8 cellular contexts compared by ENCODE assay signal in the genomic region with DNA sequence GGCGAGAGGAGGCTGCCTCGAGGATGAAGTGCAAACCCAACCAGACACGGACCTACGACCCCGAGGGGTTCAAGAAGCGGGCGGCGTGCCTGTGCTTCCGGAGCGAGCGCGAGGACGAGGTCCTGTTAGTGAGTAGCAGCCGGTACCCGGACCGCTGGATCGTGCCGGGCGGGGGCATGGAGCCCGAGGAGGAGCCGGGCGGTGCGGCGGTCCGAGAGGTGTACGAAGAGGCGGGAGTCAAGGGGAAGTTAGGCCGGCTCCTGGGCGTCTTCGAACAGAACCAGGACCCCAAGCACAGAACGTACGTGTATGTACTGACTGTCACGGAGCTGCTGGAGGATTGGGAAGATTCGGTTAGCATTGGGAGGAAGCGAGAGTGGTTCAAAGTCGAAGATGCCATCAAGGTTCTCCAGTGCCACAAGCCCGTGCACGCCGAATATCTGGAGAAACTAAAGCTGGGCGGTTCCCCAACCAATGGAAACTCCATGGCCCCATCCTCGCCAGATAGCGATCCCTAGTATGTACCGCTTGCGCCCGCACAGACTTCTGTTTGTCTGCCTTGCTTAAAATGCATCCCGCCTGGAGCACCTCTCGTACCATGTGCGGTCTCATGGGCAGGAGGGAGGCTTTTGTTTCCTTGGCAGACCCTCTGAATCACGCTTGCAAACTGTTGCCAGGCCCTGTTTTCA. TPM values are rescaled to one million over a fixed set of nuclear protein-coding genes. Genes with fewer than 3 reads are reported as not detected.
DNase-seq lines count a peak whose midpoint lies in the region; ATAC-seq and TF ChIP-seq lines count a peak whose summit lies in the region.
"Not testable (repeated sequence)": the region's sequence is repeated elsewhere in the genome, so short reads cannot be mapped to it uniquely, and the experiment has no call there.

No MANE protein-coding gene starts in this region.

- not testable (repeated sequence) for H3K27ac ChIP-seq in PC-3 (ENCODE audit: low read length); coronary artery; aorta (ENCODE audit: low read depth in 1 of 2, low read length in 2 of 2)

- not testable (repeated sequence) for H4K20me1 ChIP-seq in PC-3 (ENCODE audit: low read length)

- not testable (repeated sequence) for H3K9me3 ChIP-seq in PC-3 (ENCODE audit: low read length); skeletal muscle satellite cell (replicated peaks; ENCODE audit: low read length); aorta (ENCODE audit: control insufficient read depth, low read length)

- H3K36me3 Mint-ChIP-seq in activated T-cell treated with anti-CD3 and anti-CD28 coated beads, Interleukin-2, amount 50 U/mL, for 72 hours (ENCODE audit: insufficient read depth in 2 of 2); naive B cell: not testable (repeated sequence)

- 1 to 35% methylated on average over 37 to 45 of the region's 49 CpGs for WGBS in aorta, 2 donors

- TF ChIP-seq CTCF in GM06990 (IDR thresholded peaks at IDR 0.05; ENCODE audit: insufficient read depth, low read length, poor library complexity, severe bottlenecking); PC-3 (conservative IDR thresholded peaks at IDR 0.05; ENCODE audit: low read depth, low read length); coronary artery (IDR thresholded peaks at IDR 0.05): not testable (repeated sequence)

- not testable (repeated sequence) for H3K9ac ChIP-seq in PC-3 (ENCODE audit: low read length)
- peak overlapping the region; percentile 35 for H3K9ac ChIP-seq in skeletal muscle satellite cell (ENCODE audit: low read depth, low read length)

- H3K4me3 Mint-ChIP-seq in activated T-cell treated with anti-CD3 and anti-CD28 coated beads, Interleukin-2, amount 50 U/mL, for 72 hours = peak overlapping the region; percentile 86 to 94
- H3K4me3 Mint-ChIP-seq in naive B cell = peak overlapping the region; percentile 76 to 91 (median 86)

- POLR2A ChIA-PET in PC-3 (lab: Charles Lee; ENCODE audit: unreplicated experiment) = not testable (repeated sequence)

- CTCF ChIA-PET in PC-3 (lab: Charles Lee) = not testable (repeated sequence)

- not testable (repeated sequence) for H3F3A ChIP-seq in PC-3 (ENCODE audit: low read length, unreplicated experiment)

- not testable (repeated sequence) for DNase-seq in GM06990 (ENCODE audit: extremely low read depth, insufficient read length); PC-3; activated T-cell treated with anti-CD3 and anti-CD28 coated beads, Interleukin-2, amount 50 U/mL, for 72 hours; coronary artery (ENCODE audit: low spot score); left cardiac atrium; naive B cell; aorta

- H3K4me3 ChIP-seq in GM06990 (replicated peaks; ENCODE audit: low read depth, low read length) = 0 out of 2 replicates have a peak overlapping the region, but pooled peaks have one; percentile 18
- not testable (repeated sequence) for H3K4me3 ChIP-seq in PC-3 (ENCODE audit: low read length)
- peak overlapping the region; percentile 74 for H3K4me3 ChIP-seq in coronary artery
- H3K4me3 ChIP-seq in skeletal muscle satellite cell (ENCODE audit: low read length) = peak overlapping the region; percentile 71
- peak overlapping the region in 1 of 2 donors; percentile 26 for H3K4me3 ChIP-seq in aorta (ENCODE audit: low read length in 2 of 2)

- peak overlapping the region; percentile 44; the same call in 1 of the 2 replicates for H3K4me2 ChIP-seq in PC-3 (ENCODE audit: low read length)
- peak overlapping the region; percentile 74 for H3K4me2 ChIP-seq in skeletal muscle satellite cell (ENCODE audit: low read length)

- not testable (repeated sequence) for H2AFZ ChIP-seq in PC-3 (ENCODE audit: low read length)

- H3K4me1 Mint-ChIP-seq in activated T-cell treated with anti-CD3 and anti-CD28 coated beads, Interleukin-2, amount 50 U/mL, for 72 hours (ENCODE audit: low read depth) = peaks cover 11% of the 10 kb centered on the region
- not testable (repeated sequence) for H3K4me1 Mint-ChIP-seq in naive B cell

- peaks cover 33% of the 10 kb centered on the region for H3K27me3 Mint-ChIP-seq in activated T-cell treated with anti-CD3 and anti-CD28 coated beads, Interleukin-2, amount 50 U/mL, for 72 hours (ENCODE audit: low read depth)
- H3K27me3 Mint-ChIP-seq in naive B cell = peaks cover 4 to 15% (median 8%) of the 10 kb centered on the region in 3 donors

- not testable (repeated sequence) for H3K79me2 ChIP-seq in PC-3 (ENCODE audit: low read length)

- H3K9me2 ChIP-seq in PC-3 (replicated peaks; ENCODE audit: low read length) = not testable (repeated sequence)

- intact Hi-C loops in PC-3 (cut with micrococcal nuclease); left cardiac atrium (cut with DNase I); aorta (cut with DNase I): not testable (repeated sequence)

- not testable (repeated sequence) for H3K36me3 ChIP-seq in GM06990 (ENCODE audit: control insufficient read depth, insufficient read depth, low read length); PC-3 (ENCODE audit: low read depth, low read length); skeletal muscle satellite cell (ENCODE audit: insufficient read depth, low read length); aorta (ENCODE audit: control insufficient read depth in 1 of 2, insufficient read depth in 2 of 2, low read length in 1 of 2)

- not testable (repeated sequence) for H3K4me1 ChIP-seq in PC-3 (ENCODE audit: insufficient read depth, low read length); skeletal muscle satellite cell (ENCODE audit: control insufficient read depth, insufficient read depth, low read length); aorta (ENCODE audit: control insufficient read depth in 1 of 2, insufficient read depth in 2 of 2, low read length in 2 of 2)

- not testable (repeated sequence) for H3K27ac Mint-ChIP-seq in activated T-cell treated with anti-CD3 and anti-CD28 coated beads, Interleukin-2, amount 50 U/mL, for 72 hours; naive B cell

- not testable (repeated sequence) for H3K9me3 Mint-ChIP-seq in activated T-cell treated with anti-CD3 and anti-CD28 coated beads, Interleukin-2, amount 50 U/mL, for 72 hours; naive B cell

- not testable (repeated sequence) for H3K27me3 ChIP-seq in GM06990 (replicated peaks; ENCODE audit: control insufficient read depth, insufficient read depth, low read length); skeletal muscle satellite cell (ENCODE audit: control insufficient read depth, insufficient read depth, low read length); aorta (ENCODE audit: control insufficient read depth in 1 of 2, insufficient read depth in 2 of 2, low read length in 1 of 2)
- H3K27me3 ChIP-seq in PC-3 (ENCODE audit: low read length) = peaks cover 11% of the 10 kb centered on the region

- BruUV-seq in PC-3 (replicated peaks; lab: Mats Ljungman, UMichigan) = not testable (repeated sequence)

- ATAC-seq in PC-3 = not testable (repeated sequence)
- peak; percentile 34 to 62 for ATAC-seq in activated T-cell treated with anti-CD3 and anti-CD28 coated beads, Interleukin-2, amount 50 U/mL, for 72 hours (replicated peaks in 1 of 2)
- peak; percentile 10 to 61 for ATAC-seq in left cardiac atrium
- ATAC-seq in naive B cell (ENCODE audit: low read depth in 2 of 2) = peak in 1 of 2 donors; percentile 38
- ATAC-seq in aorta (ENCODE audit: low FRiP score) = peak; percentile 43

RNA-seq across cellular contexts. Expression of a gene that starts 0.5 kb away (rescaled TPM):
- total RNA-seq in PC-3 (2014; rRNA removed) (0.22 and 0.40 TPM in 2 replicates), left cardiac atrium (under 1 TPM; 0.13 to 0.53 TPM), aorta (1 to 10 TPM; 2.7 TPM)
- total RNA-seq in activated T-cell treated with anti-CD3 and anti-CD28 coated beads, Interleukin-2, amount 50 U/mL, for 72 hours = 1 to 10 TPM; 2.0 to 2.1 TPM
- polyA plus RNA-seq in naive B cell (ENCODE audit: low read depth in 6 of 6) (under 1 TPM in 1 of 6 donors, not detected in 5; 0.29 TPM), aorta (1 to 10 TPM; 2.1 to 2.6 TPM)
- 1.3 and 2.0 TPM in 2 replicates for total RNA-seq in skeletal muscle satellite cell (2012; rRNA removed)
